ENCODE assay signal across 5 cellular contexts in genomic region chrX:1192196-1192595, GRCh38. TPM values are rescaled to one million over a fixed set of nuclear protein-coding genes. Genes with fewer than 3 reads are reported as not detected.
"Had no signal": no experiment of that assay in that cellular context is flagged by ENCODE, and none has a peak within 500 bp of the region (broad histone marks: within the 10 kb centered on the region; RNA-seq: fewer than 3 reads in every experiment).

No MANE protein-coding gene starts in this region.

RNA-seq across cellular contexts. Expression of gene CRLF2, which starts 20.3 kb away (rescaled TPM):
- total RNA-seq: activated B cell treated with CpG ODN at 0.5 μM for 24 hours, adrenal gland, astrocyte, body of pancreas had no signal
- polyA plus RNA-seq: adrenal gland, aorta had no signal
